Comparison of ENCODE assay signal across 8 cellular contexts in genomic region chr3:29649815-29650547, GRCh38.
DNase-seq lines count a peak whose midpoint lies in the region; ATAC-seq and TF ChIP-seq lines count a peak whose summit lies in the region.

No MANE protein-coding gene starts in this region.

- H3K27ac Mint-ChIP-seq in mesothelial cell of epicardium, result peak overlapping the region; percentile 47

- no peak for TF ChIP-seq CTCF in mesothelial cell of epicardium (IDR thresholded peaks at IDR 0.05; ENCODE audit: unreplicated experiment)

- H3K4me1 Mint-ChIP-seq in mesothelial cell of epicardium, result peaks cover 38% of the 10 kb centered on the region

- H3K4me3 Mint-ChIP-seq in mesothelial cell of epicardium, result no peak overlapping the region

- ATAC-seq in GM18870 (IDR thresholded peaks at IDR 0.05; ENCODE audit: unreplicated experiment) (peak; percentile 85), HG02885 (IDR thresholded peaks at IDR 0.05; ENCODE audit: poor library complexity, unreplicated experiment) (peak; percentile 91)

- no peaks in the 10 kb centered on the region for H3K36me3 Mint-ChIP-seq in mesothelial cell of epicardium

- no peaks in the 10 kb centered on the region for H3K9me3 Mint-ChIP-seq in mesothelial cell of epicardium

- no peaks in the 10 kb centered on the region for H3K27me3 Mint-ChIP-seq in mesothelial cell of epicardium (ENCODE audit: low read depth)

- DNase-seq in RPMI8226 (peak; percentile 71), mesothelial cell of epicardium (ENCODE audit: low spot score in 2 of 2, unreplicated experiment in 2 of 2) (no peak), NCI-H2171 (lab: John Stamatoyannopoulos, UW) (no peak), COLO668 (lab: John Stamatoyannopoulos, UW; ENCODE audit: unreplicated experiment) (no peak), NCI-H446 treated with DMSO at 0.1 percent for 48 hours (lab: John Stamatoyannopoulos, UW) (no peak)
- DNase-seq in activated CD4-positive, alpha-beta T cell treated with anti-CD3 and anti-CD28 coated beads for 48 hours, result no peak
